15 cellular contexts compared by ENCODE assay signal in the genomic region with DNA sequence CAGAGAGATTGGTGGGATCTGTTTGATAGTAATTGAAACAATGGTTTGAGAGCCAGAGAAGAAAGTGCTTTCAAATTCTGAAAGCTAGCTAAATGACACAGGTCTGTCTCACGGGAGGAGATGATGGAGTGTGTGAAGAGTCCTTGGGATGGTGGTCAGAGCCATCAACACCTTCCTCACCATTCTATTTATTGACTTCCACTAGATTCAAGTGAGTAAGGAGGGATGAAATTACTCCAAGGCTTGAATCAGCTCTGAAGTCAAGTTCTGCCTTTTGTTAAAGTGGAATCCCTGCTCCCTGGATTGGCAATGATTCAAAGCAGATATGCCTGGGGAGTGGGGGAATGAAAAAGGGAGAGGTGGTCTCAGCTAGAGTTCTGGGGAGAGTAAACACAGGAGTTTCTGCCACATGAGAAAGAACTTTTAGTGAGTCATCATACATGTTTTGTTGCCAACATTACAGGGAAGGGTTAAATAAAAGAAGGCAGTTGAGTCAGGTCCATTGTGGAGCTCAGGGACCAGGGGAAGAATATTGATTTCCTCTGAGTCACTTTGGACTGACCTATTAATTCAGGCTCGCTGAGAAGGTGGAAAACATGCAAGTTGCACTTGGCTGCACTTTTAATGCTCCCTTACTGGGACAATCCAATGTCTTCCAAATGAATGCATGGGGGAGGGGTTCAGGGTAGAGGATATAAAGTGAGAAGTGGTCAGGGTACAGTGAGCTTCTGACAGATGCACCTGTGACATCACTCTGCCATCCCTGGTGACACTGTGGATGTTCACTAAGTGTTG.
"Had no signal": no experiment of that assay in that cellular context is flagged by ENCODE, and none has a peak within 500 bp of the region (broad histone marks: within the 10 kb centered on the region; RNA-seq: fewer than 3 reads in every experiment).

No MANE protein-coding gene starts in this region.

- H3K9me3 Mint-ChIP-seq: brain had no signal

- H3K4me3 ChIP-seq: colonic mucosa, lower lobe of right lung, prostate gland, right lobe of liver, suprapubic skin had no signal

- H3K27ac ChIP-seq: colonic mucosa, foreskin keratinocyte, lower lobe of right lung, prostate gland, right lobe of liver, suprapubic skin had no signal

- ATAC-seq: esophagus mucosa; foreskin keratinocyte; lower lobe of right lung; right lobe of liver; stimulated activated naive CD8-positive, alpha-beta T cell treated with anti-CD3 and anti-CD28 coated beads, Interleukin-15, Interleukin-2, amounts not matched to agents 100 U/mL and 50 U/mL, for 24 hours had no signal

- H3K36me3 Mint-ChIP-seq: brain had no signal

- H3K4me3 Mint-ChIP-seq: brain had no signal

- H3K27ac Mint-ChIP-seq: brain had no signal

- DNase-seq: activated CD4-positive, CD25-positive, alpha-beta regulatory T cell treated with anti-CD3 and anti-CD28 coated beads, Interleukin-2, amount 50 U/mL, for 72 hours; activated naive CD4-positive, alpha-beta T cell treated with anti-CD3 and anti-CD28 coated beads, Interleukin-2, amount 50 U/mL, for 16 hours; central memory CD4-positive, alpha-beta T cell; colonic mucosa; foreskin keratinocyte; lower lobe of right lung; midbrain; right lobe of liver; stimulated activated naive CD8-positive, alpha-beta T cell treated with anti-CD3 and anti-CD28 coated beads, Interleukin-15, Interleukin-2, amounts not matched to agents 100 U/mL and 50 U/mL, for 24 hours; T-helper 9 cell; trophoblast cell had no signal

- H3K36me3 ChIP-seq: colonic mucosa, lower lobe of right lung, prostate gland, right lobe of liver, suprapubic skin had no signal

- H3K4me1 Mint-ChIP-seq: brain had no signal

- H3K27me3 ChIP-seq: colonic mucosa, foreskin keratinocyte, right lobe of liver had no signal

- H3K9me3 ChIP-seq: colonic mucosa, lower lobe of right lung, prostate gland, right lobe of liver, suprapubic skin had no signal

- H3K4me1 ChIP-seq: colonic mucosa, foreskin keratinocyte, lower lobe of right lung, prostate gland, right lobe of liver, suprapubic skin had no signal
